10 cellular contexts compared by ENCODE assay signal in genomic region chr6:56091159-56091869, GRCh38.
DNase-seq lines count a peak whose midpoint lies in the region; ATAC-seq lines count a peak whose summit lies in the region.
"Had no signal": no experiment of that assay in that cellular context is flagged by ENCODE, and none has a peak within 500 bp of the region (broad histone marks: within the 10 kb centered on the region; RNA-seq: fewer than 3 reads in every experiment).

No MANE protein-coding gene starts in this region.

- H3K27ac Mint-ChIP-seq in activated T-cell treated with anti-CD3 and anti-CD28 coated beads, Interleukin-2, amount 50 U/mL, for 72 hours = no peak overlapping the region

- no peaks in the 10 kb centered on the region for H3K27me3 ChIP-seq in SJSA1 (replicated peaks)

- H3K4me3 ChIP-seq in SJSA1 = no peak overlapping the region

- H3K9me3 Mint-ChIP-seq in activated T-cell treated with anti-CD3 and anti-CD28 coated beads, Interleukin-2, amount 50 U/mL, for 72 hours = peaks cover 8 to 17% of the 10 kb centered on the region in 2 donors

- H3K36me3 Mint-ChIP-seq in activated T-cell treated with anti-CD3 and anti-CD28 coated beads, Interleukin-2, amount 50 U/mL, for 72 hours (ENCODE audit: insufficient read depth in 2 of 2) = no peaks in the 10 kb centered on the region

- no peak overlapping the region for H3K4me3 Mint-ChIP-seq in activated T-cell treated with anti-CD3 and anti-CD28 coated beads, Interleukin-2, amount 50 U/mL, for 72 hours

- H3K9me3 ChIP-seq in SJSA1 (replicated peaks) = peaks cover 10% of the 10 kb centered on the region; the same call in 1 of the 2 replicates

- peak overlapping the region; percentile 96 for H3K27ac ChIP-seq in SJSA1
- H3K27ac ChIP-seq: parathyroid adenoma had no signal

- ATAC-seq in activated T-cell treated with anti-CD3 and anti-CD28 coated beads, Interleukin-2, amount 50 U/mL, for 72 hours (replicated peaks in 1 of 2) = no peak
- ATAC-seq in HG03457 (IDR thresholded peaks at IDR 0.05; ENCODE audit: unreplicated experiment) (no peak), HG02840 (IDR thresholded peaks at IDR 0.05; ENCODE audit: low FRiP score, unreplicated experiment) (no peak)

- no peaks in the 10 kb centered on the region for H3K4me1 Mint-ChIP-seq in activated T-cell treated with anti-CD3 and anti-CD28 coated beads, Interleukin-2, amount 50 U/mL, for 72 hours (ENCODE audit: low read depth)

- peaks cover 43% of the 10 kb centered on the region for H3K4me1 ChIP-seq in SJSA1 (replicated peaks)
- H3K4me1 ChIP-seq: parathyroid adenoma had no signal

- no peaks in the 10 kb centered on the region for H3K27me3 Mint-ChIP-seq in activated T-cell treated with anti-CD3 and anti-CD28 coated beads, Interleukin-2, amount 50 U/mL, for 72 hours (ENCODE audit: low read depth)

- no peaks in the 10 kb centered on the region; the same call in 1 of the 2 replicates for H3K36me3 ChIP-seq in SJSA1

- DNase-seq in DMS 273 (lab: John Stamatoyannopoulos, UW; ENCODE audit: unreplicated experiment) (peak; percentile 3), DMS 273 treated with DMSO at 0.1 percent for 48 hours (lab: John Stamatoyannopoulos, UW) (no peak), SJSA1 (ENCODE audit: low read depth in 1 of 2, low spot score in 2 of 2) (peak in 1 of 2 experiments; percentile 88), foreskin melanocyte (peak; percentile 64), stromal cell of bone marrow (ENCODE audit: low read depth) (peak; percentile 83)
- no peak for DNase-seq in activated T-cell treated with anti-CD3 and anti-CD28 coated beads, Interleukin-2, amount 50 U/mL, for 72 hours
- DNase-seq: 8988T had no signal

Comparison
In these comparisons a context has a peak if more than half of its experiments do, and no peak if none do; other contexts are left out.
1. DNase-seq: peak in DMS 273 (single experiment), foreskin melanocyte (single experiment) and stromal cell of bone marrow (single experiment); none in DMS 273 treated with DMSO at 0.1 percent for 48 hours (single experiment) and activated T-cell treated with anti-CD3 and anti-CD28 coated beads, Interleukin-2, amount 50 U/mL, for 72 hours (0 of 2).